Comparison of ENCODE assay signal across 10 cellular contexts in the genomic region with DNA sequence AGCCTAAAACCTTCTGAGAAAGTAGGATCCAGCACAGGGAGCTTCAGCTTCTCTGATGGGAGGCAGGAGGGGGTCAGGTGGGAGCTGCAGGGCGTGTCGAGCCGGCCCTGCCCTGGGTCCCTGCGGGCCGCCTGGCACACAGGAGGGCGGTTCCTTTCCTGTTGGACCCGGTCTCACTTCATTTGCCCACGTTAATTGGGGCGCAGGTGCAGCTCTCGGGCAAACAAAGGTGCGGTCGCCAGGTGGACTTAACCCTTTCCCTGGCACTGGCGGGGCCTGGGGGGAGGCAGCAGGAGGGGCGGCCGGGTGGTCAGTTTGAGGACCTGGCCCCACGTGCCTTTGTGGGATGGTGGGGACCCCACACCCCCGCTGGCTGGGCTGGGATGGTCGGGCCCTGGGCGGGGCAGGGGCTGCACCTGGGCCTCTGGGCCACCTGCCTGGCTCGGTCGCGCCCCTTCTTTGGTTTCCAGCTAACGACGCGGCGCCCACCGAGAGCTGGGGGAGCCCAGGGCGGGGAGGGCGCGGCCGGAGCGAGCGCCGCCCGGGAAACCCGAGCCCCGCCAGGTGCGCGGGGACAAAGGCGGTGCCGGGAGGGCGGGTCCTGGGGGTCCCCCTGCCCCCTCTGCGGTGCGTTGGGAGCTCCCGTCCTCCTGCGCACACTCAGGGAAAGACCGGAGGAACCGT. TPM values are rescaled to one million over a fixed set of nuclear protein-coding genes. Genes with fewer than 3 reads are reported as not detected.
A peak's percentile ranks its signal among the peaks of the same experiment; 100 is the strongest.
DNase-seq lines count a peak whose midpoint lies in the region; ATAC-seq lines count a peak whose summit lies in the region.
"Had no signal": no experiment of that assay in that cellular context is flagged by ENCODE, and none has a peak within 500 bp of the region (broad histone marks: within the 10 kb centered on the region; RNA-seq: fewer than 3 reads in every experiment).

No MANE protein-coding gene starts in this region.

- intact Hi-C loops in left colon (cut with DNase I, micrococcal nuclease), result no loop called here

- ATAC-seq in HG02981 (IDR thresholded peaks at IDR 0.05; ENCODE audit: unreplicated experiment) (peak; percentile 41), left colon (peak; percentile 68), HG03139 (IDR thresholded peaks at IDR 0.05; ENCODE audit: unreplicated experiment) (no peak), GM18498 (IDR thresholded peaks at IDR 0.05; ENCODE audit: unreplicated experiment) (no peak)

- peak; percentile 100 for DNase-seq in COLO668 (lab: John Stamatoyannopoulos, UW; ENCODE audit: unreplicated experiment)
- DNase-seq in NCI-H774 (lab: John Stamatoyannopoulos, UW), result peak; percentile 50
- peak; percentile 87 to 93 for DNase-seq in left colon
- no peak for DNase-seq in OCI-M2 (lab: John Stamatoyannopoulos, UW; ENCODE audit: unreplicated experiment)
- no peak for DNase-seq in HUDEP-2 (lab: John Stamatoyannopoulos, UW; ENCODE audit: unreplicated experiment in 76 of 76)
- DNase-seq: amniotic stem cell, SIG-M5 had no signal

RNA-seq across cellular contexts. Expression of gene C1orf159, which starts 20.8 kb away (rescaled TPM):
- total RNA-seq in left colon, result 10 to 100 TPM; 17.6 to 28.6 TPM

RNA-seq across cellular contexts. Expression of gene TTLL10, which starts 37.0 kb away (rescaled TPM):
- 1 to 10 TPM; 1.2 to 3.0 TPM for total RNA-seq in left colon

Comparison
In these comparisons a context has a peak if more than half of its experiments do, and no peak if none do; other contexts are left out.
1. DNase-seq: peak in COLO668 (single experiment), NCI-H774 (single experiment) and left colon (2 of 2); none in OCI-M2 (single experiment) and HUDEP-2 (0 of 76).
2. ATAC-seq: peak in HG02981 (single experiment) and left colon (single experiment); none in HG03139 (single experiment) and GM18498 (single experiment).